Comparison of ENCODE assay signal across 8 cellular contexts in genomic region chr18:908631-909621, GRCh38. TPM values are rescaled to one million over a fixed set of nuclear protein-coding genes. Genes with fewer than 3 reads are reported as not detected.
DNase-seq lines count a peak whose midpoint lies in the region; ATAC-seq, FAIRE-seq and TF ChIP-seq lines count a peak whose summit lies in the region.

No MANE protein-coding gene starts in this region.

- no peak for FAIRE-seq in RCC 7860 (lab: Jason Lieb, UNC)

- no peak overlapping the region for H3K9ac ChIP-seq in fibroblast of lung (ENCODE audit: insufficient read depth, low read length)

- TF ChIP-seq POLR2A in gastrocnemius medialis (IDR thresholded peaks at IDR 0.05) = no peak
- no peak for TF ChIP-seq POLR2A in uterus (IDR thresholded peaks at IDR 0.05)

- H3K27me3 ChIP-seq in fibroblast of lung (ENCODE audit: control insufficient read depth, insufficient read depth, low read length) (peaks cover 67% of the 10 kb centered on the region), gastrocnemius medialis (peaks cover 70 to 81% (median 80%) of the 10 kb centered on the region in 3 donors), uterus (peaks cover 24 to 53% of the 10 kb centered on the region in 2 donors)

- in situ Hi-C loops in gastrocnemius medialis (cut with MboI; ENCODE audit: low sequenced_read_pairs in 4 of 4) = no loop called here

- no peaks in the 10 kb centered on the region for H3K79me2 ChIP-seq in fibroblast of lung (ENCODE audit: control insufficient read depth, insufficient read depth, low read length)

- TF ChIP-seq CTCF in fibroblast of lung (conservative IDR thresholded peaks at IDR 0.05 in 1 of 2, IDR thresholded peaks at IDR 0.05 in 1 of 2; ENCODE audit: low read depth in 1 of 2, low read length in 2 of 2) (no peak), gastrocnemius medialis (IDR thresholded peaks at IDR 0.05 in 4 of 5, conservative IDR thresholded peaks at IDR 0.05 in 1 of 5) (no peak), uterus (IDR thresholded peaks at IDR 0.05) (no peak)

- H3K36me3 ChIP-seq in fibroblast of lung (ENCODE audit: control insufficient read depth, insufficient read depth, low read length) (no peaks in the 10 kb centered on the region), gastrocnemius medialis (no peaks in the 10 kb centered on the region), uterus (no peaks in the 10 kb centered on the region)

- H3K9me3 ChIP-seq in fibroblast of lung (ENCODE audit: control insufficient read depth, insufficient read depth, low read depth, low read length) (no peaks in the 10 kb centered on the region), gastrocnemius medialis (no peaks in the 10 kb centered on the region), uterus (no peaks in the 10 kb centered on the region)

- no peak overlapping the region for H2AFZ ChIP-seq in fibroblast of lung (ENCODE audit: low read length)

- DNase-seq in DMS 273 (lab: John Stamatoyannopoulos, UW; ENCODE audit: unreplicated experiment) (peak; percentile 66), DMS 273 treated with DMSO at 0.1 percent for 48 hours (lab: John Stamatoyannopoulos, UW) (no peak), NCI-H446 treated with DMSO at 0.1 percent for 48 hours (lab: John Stamatoyannopoulos, UW) (peak; percentile 6), fibroblast of lung (ENCODE audit: low read depth in 2 of 2) (no peak), gastrocnemius medialis (no peak), uterus (no peak), RCC 7860 (ENCODE audit: low spot score) (no peak)

- peak overlapping the region; percentile 44 for H3K4me2 ChIP-seq in fibroblast of lung (ENCODE audit: extremely low read depth, insufficient read depth, low read length)

- H4K20me1 ChIP-seq in fibroblast of lung (ENCODE audit: control insufficient read depth, extremely low read depth, insufficient read depth, low read length) = no peaks in the 10 kb centered on the region

- no peak for ATAC-seq in gastrocnemius medialis
- no peak for ATAC-seq in GM19324 (IDR thresholded peaks at IDR 0.05; ENCODE audit: low FRiP score, unreplicated experiment)

- H3K4me1 ChIP-seq in fibroblast of lung (ENCODE audit: control insufficient read depth, extremely low read depth, insufficient read depth, low read length) (no peaks in the 10 kb centered on the region), gastrocnemius medialis (peaks cover 9 to 23% of the 10 kb centered on the region in 2 donors), uterus (peaks cover 0 to 11% of the 10 kb centered on the region in 2 donors)

- H3K4me3 ChIP-seq in fibroblast of lung (replicated peaks in 1 of 4; ENCODE audit: control extremely low read depth in 1 of 4, insufficient read depth in 1 of 4, low read depth in 3 of 4, low read length in 4 of 4) (peak overlapping the region; percentile 14 to 53 (median 34)), gastrocnemius medialis (peak overlapping the region; percentile 41 to 58 (median 44)), uterus (no peak overlapping the region)

- H3K27ac ChIP-seq in fibroblast of lung (ENCODE audit: insufficient read depth, low read length) = no peak overlapping the region
- H3K27ac ChIP-seq in gastrocnemius medialis = no peak overlapping the region
- H3K27ac ChIP-seq in uterus = no peak overlapping the region

- intact Hi-C loops in gastrocnemius medialis (cut with DNase I; ENCODE audit: low total_unique reads) (no loop called here), uterus (cut with DNase I; ENCODE audit: low total_unique reads) (no loop called here)

RNA-seq across cellular contexts. Expression of gene ADCYAP1, which starts 4.3 kb away (rescaled TPM):
- total RNA-seq in fibroblast of lung (not detected in 2 replicates), gastrocnemius medialis (not detected), uterus (1 to 10 TPM in 1 of 4 donors, under 1 TPM in 2, not detected in 1; 0.49 to 1.5 (median 0.97) TPM)
- polyA plus RNA-seq in fibroblast of lung = not detected in 2 replicates
- polyA plus RNA-seq in fibroblast of lung (2012) = not detected in 2 replicates
- not detected in 2 replicates for polyA minus RNA-seq in fibroblast of lung (ENCODE audit: low replicate concordance)

Comparison
In these comparisons a context has a peak if more than half of its experiments do, and no peak if none do; other contexts are left out.
1. DNase-seq: peak in DMS 273 (single experiment) and NCI-H446 treated with DMSO at 0.1 percent for 48 hours (single experiment); none in DMS 273 treated with DMSO at 0.1 percent for 48 hours (single experiment), fibroblast of lung (0 of 2), gastrocnemius medialis (0 of 2), uterus (0 of 2) and RCC 7860 (single experiment).
2. H3K4me3 ChIP-seq: peak in fibroblast of lung (4 of 4) and gastrocnemius medialis (4 of 4); none in uterus (0 of 2).